Comparison of ENCODE assay signal across 1 cellular context in the genomic region with DNA sequence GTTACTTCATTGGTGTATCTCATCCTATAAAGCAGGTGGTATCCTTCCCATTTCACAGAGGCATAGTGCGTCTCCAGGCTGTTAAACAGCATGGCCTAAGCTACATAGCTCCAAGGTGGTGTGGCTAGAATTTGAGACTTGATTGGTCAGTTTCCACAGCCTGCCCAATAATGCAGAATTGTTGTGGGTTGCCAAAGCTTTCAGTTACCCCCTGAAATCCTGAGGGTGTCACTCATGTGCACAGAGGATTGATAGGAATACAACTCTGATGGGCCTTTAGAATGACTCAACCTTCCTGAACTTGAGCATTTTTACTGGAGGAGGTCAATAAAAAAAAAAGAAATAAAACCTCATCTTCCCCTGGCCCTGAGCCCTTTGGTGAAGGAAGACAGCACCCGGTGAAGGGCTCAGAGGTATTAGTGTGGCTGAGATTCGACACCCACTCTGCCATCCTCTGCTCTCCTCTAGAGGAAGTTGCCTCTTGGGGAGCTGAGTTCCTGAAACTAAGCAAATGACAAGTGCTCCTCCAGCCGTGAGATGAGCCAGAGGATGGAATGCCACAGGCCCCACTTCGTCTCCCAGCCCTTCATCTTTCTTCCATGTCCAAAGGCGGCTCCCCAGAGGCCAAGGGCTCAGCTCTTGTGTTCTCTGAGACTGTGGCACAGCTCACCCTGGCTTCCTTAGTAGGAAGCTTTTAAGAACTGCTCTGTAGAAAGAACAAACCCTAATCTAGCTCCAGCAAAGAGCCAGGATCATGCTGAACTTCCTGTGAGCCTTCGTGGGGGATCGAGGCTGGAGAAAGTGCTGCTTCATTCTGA.
TF ChIP-seq lines count a peak whose summit lies in the region.

No MANE protein-coding gene starts in this region.

TF ChIP-seq in HepG2, 621 proteins besides CTCF, POLR2A, EP300 and RAD21 (continued from another document and continues in another):
- TF ChIP-seq, protein P1, sequence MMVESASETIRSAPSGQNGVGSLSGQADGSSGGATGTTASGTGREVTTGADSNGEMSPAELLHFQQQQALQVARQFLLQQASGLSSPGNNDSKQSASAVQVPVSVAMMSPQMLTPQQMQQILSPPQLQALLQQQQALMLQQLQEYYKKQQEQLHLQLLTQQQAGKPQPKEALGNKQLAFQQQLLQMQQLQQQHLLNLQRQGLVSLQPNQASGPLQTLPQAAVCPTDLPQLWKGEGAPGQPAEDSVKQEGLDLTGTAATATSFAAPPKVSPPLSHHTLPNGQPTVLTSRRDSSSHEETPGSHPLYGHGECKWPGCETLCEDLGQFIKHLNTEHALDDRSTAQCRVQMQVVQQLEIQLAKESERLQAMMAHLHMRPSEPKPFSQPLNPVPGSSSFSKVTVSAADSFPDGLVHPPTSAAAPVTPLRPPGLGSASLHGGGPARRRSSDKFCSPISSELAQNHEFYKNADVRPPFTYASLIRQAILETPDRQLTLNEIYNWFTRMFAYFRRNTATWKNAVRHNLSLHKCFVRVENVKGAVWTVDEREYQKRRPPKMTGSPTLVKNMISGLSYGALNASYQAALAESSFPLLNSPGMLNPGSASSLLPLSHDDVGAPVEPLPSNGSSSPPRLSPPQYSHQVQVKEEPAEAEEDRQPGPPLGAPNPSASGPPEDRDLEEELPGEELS (CRISPR knock-in tag; IDR thresholded peaks at IDR 0.05) = peak; percentile 45; the same call in 1 of the 2 replicates
- TF ChIP-seq, protein P2, sequence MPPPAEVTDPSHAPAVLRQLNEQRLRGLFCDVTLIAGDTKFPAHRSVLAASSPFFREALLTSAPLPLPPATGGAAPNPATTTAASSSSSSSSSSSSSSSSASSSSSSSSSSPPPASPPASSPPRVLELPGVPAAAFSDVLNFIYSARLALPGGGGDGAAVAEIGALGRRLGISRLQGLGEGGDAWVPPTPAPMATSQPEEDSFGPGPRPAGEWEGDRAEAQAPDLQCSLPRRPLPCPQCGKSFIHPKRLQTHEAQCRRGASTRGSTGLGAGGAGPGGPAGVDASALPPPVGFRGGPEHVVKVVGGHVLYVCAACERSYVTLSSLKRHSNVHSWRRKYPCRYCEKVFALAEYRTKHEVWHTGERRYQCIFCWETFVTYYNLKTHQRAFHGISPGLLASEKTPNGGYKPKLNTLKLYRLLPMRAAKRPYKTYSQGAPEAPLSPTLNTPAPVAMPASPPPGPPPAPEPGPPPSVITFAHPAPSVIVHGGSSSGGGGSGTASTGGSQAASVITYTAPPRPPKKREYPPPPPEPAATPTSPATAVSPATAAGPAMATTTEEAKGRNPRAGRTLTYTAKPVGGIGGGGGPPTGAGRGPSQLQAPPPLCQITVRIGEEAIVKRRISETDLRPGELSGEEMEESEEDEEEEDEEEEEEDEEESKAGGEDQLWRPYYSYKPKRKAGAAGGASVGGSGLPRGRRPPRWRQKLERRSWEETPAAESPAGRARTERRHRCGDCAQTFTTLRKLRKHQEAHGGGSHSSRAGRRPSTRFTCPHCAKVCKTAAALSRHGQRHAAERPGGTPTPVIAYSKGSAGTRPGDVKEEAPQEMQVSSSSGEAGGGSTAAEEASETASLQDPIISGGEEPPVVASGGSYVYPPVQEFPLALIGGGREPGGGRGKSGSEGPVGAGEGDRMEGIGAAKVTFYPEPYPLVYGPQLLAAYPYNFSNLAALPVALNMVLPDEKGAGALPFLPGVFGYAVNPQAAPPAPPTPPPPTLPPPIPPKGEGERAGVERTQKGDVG (CRISPR knock-in tag; IDR thresholded peaks at IDR 0.05; ENCODE audit: borderline replicate concordance) = no peak
- TF ChIP-seq ZNF451 (CRISPR knock-in tag; IDR thresholded peaks at IDR 0.05) = 0 out of 2 replicates have a peak, but pooled peaks have one; percentile 26
- no peak for TF ChIP-seq GATAD1 (CRISPR knock-in tag; IDR thresholded peaks at IDR 0.05)
- TF ChIP-seq, protein P3, sequence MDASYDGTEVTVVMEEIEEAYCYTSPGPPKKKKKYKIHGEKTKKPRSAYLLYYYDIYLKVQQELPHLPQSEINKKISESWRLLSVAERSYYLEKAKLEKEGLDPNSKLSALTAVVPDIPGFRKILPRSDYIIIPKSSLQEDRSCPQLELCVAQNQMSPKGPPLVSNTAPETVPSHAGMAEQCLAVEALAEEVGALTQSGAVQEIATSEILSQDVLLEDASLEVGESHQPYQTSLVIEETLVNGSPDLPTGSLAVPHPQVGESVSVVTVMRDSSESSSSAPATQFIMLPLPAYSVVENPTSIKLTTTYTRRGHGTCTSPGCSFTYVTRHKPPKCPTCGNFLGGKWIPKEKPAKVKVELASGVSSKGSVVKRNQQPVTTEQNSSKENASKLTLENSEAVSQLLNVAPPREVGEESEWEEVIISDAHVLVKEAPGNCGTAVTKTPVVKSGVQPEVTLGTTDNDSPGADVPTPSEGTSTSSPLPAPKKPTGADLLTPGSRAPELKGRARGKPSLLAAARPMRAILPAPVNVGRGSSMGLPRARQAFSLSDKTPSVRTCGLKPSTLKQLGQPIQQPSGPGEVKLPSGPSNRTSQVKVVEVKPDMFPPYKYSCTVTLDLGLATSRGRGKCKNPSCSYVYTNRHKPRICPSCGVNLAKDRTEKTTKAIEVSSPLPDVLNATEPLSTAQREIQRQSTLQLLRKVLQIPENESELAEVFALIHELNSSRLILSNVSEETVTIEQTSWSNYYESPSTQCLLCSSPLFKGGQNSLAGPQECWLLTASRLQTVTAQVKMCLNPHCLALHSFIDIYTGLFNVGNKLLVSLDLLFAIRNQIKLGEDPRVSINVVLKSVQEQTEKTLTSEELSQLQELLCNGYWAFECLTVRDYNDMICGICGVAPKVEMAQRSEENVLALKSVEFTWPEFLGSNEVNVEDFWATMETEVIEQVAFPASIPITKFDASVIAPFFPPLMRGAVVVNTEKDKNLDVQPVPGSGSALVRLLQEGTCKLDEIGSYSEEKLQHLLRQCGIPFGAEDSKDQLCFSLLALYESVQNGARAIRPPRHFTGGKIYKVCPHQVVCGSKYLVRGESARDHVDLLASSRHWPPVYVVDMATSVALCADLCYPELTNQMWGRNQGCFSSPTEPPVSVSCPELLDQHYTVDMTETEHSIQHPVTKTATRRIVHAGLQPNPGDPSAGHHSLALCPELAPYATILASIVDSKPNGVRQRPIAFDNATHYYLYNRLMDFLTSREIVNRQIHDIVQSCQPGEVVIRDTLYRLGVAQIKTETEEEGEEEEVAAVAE (CRISPR knock-in tag; IDR thresholded peaks at IDR 0.05; ENCODE audit: borderline replicate concordance) = 0 out of 2 replicates have a peak, but pooled peaks have one; percentile 53
- 0 out of 2 replicates have a peak, but pooled peaks have one; percentile 3 for TF ChIP-seq ERF (CRISPR knock-in tag; IDR thresholded peaks at IDR 0.05)
- TF ChIP-seq, protein P4, sequence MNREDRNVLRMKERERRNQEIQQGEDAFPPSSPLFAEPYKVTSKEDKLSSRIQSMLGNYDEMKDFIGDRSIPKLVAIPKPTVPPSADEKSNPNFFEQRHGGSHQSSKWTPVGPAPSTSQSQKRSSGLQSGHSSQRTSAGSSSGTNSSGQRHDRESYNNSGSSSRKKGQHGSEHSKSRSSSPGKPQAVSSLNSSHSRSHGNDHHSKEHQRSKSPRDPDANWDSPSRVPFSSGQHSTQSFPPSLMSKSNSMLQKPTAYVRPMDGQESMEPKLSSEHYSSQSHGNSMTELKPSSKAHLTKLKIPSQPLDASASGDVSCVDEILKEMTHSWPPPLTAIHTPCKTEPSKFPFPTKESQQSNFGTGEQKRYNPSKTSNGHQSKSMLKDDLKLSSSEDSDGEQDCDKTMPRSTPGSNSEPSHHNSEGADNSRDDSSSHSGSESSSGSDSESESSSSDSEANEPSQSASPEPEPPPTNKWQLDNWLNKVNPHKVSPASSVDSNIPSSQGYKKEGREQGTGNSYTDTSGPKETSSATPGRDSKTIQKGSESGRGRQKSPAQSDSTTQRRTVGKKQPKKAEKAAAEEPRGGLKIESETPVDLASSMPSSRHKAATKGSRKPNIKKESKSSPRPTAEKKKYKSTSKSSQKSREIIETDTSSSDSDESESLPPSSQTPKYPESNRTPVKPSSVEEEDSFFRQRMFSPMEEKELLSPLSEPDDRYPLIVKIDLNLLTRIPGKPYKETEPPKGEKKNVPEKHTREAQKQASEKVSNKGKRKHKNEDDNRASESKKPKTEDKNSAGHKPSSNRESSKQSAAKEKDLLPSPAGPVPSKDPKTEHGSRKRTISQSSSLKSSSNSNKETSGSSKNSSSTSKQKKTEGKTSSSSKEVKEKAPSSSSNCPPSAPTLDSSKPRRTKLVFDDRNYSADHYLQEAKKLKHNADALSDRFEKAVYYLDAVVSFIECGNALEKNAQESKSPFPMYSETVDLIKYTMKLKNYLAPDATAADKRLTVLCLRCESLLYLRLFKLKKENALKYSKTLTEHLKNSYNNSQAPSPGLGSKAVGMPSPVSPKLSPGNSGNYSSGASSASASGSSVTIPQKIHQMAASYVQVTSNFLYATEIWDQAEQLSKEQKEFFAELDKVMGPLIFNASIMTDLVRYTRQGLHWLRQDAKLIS (CRISPR knock-in tag; IDR thresholded peaks at IDR 0.05) = peak; percentile 48; the same call in 1 of the 2 replicates
- TF ChIP-seq, protein P5, sequence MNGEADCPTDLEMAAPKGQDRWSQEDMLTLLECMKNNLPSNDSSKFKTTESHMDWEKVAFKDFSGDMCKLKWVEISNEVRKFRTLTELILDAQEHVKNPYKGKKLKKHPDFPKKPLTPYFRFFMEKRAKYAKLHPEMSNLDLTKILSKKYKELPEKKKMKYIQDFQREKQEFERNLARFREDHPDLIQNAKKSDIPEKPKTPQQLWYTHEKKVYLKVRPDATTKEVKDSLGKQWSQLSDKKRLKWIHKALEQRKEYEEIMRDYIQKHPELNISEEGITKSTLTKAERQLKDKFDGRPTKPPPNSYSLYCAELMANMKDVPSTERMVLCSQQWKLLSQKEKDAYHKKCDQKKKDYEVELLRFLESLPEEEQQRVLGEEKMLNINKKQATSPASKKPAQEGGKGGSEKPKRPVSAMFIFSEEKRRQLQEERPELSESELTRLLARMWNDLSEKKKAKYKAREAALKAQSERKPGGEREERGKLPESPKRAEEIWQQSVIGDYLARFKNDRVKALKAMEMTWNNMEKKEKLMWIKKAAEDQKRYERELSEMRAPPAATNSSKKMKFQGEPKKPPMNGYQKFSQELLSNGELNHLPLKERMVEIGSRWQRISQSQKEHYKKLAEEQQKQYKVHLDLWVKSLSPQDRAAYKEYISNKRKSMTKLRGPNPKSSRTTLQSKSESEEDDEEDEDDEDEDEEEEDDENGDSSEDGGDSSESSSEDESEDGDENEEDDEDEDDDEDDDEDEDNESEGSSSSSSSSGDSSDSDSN (CRISPR knock-in tag; IDR thresholded peaks at IDR 0.05) = peak; percentile 34; the same call in 1 of the 2 replicates
- TF ChIP-seq, protein P6, sequence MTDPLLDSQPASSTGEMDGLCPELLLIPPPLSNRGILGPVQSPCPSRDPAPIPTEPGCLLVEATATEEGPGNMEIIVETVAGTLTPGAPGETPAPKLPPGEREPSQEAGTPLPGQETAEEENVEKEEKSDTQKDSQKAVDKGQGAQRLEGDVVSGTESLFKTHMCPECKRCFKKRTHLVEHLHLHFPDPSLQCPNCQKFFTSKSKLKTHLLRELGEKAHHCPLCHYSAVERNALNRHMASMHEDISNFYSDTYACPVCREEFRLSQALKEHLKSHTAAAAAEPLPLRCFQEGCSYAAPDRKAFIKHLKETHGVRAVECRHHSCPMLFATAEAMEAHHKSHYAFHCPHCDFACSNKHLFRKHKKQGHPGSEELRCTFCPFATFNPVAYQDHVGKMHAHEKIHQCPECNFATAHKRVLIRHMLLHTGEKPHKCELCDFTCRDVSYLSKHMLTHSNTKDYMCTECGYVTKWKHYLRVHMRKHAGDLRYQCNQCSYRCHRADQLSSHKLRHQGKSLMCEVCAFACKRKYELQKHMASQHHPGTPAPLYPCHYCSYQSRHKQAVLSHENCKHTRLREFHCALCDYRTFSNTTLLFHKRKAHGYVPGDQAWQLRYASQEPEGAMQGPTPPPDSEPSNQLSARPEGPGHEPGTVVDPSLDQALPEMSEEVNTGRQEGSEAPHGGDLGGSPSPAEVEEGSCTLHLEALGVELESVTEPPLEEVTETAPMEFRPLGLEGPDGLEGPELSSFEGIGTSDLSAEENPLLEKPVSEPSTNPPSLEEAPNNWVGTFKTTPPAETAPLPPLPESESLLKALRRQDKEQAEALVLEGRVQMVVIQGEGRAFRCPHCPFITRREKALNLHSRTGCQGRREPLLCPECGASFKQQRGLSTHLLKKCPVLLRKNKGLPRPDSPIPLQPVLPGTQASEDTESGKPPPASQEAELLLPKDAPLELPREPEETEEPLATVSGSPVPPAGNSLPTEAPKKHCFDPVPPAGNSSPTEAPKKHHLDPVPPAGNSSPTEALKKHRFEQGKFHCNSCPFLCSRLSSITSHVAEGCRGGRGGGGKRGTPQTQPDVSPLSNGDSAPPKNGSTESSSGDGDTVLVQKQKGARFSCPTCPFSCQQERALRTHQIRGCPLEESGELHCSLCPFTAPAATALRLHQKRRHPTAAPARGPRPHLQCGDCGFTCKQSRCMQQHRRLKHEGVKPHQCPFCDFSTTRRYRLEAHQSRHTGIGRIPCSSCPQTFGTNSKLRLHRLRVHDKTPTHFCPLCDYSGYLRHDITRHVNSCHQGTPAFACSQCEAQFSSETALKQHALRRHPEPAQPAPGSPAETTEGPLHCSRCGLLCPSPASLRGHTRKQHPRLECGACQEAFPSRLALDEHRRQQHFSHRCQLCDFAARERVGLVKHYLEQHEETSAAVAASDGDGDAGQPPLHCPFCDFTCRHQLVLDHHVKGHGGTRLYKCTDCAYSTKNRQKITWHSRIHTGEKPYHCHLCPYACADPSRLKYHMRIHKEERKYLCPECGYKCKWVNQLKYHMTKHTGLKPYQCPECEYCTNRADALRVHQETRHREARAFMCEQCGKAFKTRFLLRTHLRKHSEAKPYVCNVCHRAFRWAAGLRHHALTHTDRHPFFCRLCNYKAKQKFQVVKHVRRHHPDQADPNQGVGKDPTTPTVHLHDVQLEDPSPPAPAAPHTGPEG (CRISPR knock-in tag; IDR thresholded peaks at IDR 0.05) = no peak
- TF ChIP-seq ZSCAN9 (CRISPR knock-in tag; IDR thresholded peaks at IDR 0.05; ENCODE audit: borderline replicate concordance) = no peak
- TF ChIP-seq, protein P7, sequence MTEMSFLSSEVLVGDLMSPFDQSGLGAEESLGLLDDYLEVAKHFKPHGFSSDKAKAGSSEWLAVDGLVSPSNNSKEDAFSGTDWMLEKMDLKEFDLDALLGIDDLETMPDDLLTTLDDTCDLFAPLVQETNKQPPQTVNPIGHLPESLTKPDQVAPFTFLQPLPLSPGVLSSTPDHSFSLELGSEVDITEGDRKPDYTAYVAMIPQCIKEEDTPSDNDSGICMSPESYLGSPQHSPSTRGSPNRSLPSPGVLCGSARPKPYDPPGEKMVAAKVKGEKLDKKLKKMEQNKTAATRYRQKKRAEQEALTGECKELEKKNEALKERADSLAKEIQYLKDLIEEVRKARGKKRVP (CRISPR knock-in tag; IDR thresholded peaks at IDR 0.05) = 0 out of 4 replicates have a peak, but pooled peaks of 1 of the 2 experiments have one; percentile 10
- TF ChIP-seq ZNF629 (CRISPR knock-in tag; conservative IDR thresholded peaks at IDR 0.05) = peak; percentile 64; the same call in 1 of the 2 replicates
- TF ChIP-seq MIER2 (CRISPR knock-in tag; IDR thresholded peaks at IDR 0.05) = peak; percentile 35; the same call in 1 of the 2 replicates
